ENCODE assay signal across 2 cellular contexts in the genomic region with DNA sequence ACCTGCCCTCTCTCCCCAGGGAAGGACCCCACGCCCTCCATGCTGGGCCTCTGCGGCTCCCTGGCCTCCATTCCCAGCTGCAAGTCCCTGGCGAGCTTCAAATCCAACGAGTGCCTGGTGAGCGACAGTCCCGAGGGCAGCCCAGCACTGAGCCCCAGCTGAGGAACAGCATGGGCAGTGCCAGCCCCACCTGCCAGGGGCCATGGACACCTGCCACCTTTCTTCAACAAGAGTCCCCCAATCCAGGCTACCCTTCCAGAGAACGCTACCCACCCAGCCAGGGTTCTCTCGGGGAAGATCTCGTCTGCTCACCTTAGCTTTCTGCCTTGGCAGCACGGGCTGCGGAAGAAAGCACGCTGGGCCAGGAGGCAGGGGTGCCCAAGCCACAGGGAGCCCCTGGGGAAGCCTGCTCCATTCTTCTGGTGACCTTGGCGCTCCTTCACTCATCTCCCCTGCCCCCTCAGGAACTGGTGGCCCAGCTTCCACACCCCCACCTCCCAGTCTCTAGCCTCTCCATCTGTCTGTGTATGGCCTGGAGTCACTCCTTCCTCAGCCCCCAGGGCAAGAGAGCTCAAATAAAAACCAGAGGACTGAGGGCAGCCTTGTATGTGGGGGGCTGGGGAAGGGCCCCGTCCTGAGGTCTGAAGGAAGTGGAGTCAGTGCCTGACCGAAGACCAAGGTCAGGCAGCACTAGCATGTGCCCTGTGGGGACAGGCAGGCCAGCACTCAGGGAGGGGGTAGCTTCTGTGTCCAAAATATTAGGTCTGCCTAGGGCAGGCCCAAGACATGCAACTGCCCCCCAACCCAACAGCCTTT.
A peak's percentile ranks its signal among the peaks of the same experiment; 100 is the strongest.
TF ChIP-seq lines count a peak whose summit lies in the region.

No MANE protein-coding gene starts in this region.

TF ChIP-seq in GM12891, 5 proteins besides CTCF, POLR2A, EP300 and RAD21:
- no peak for TF ChIP-seq PAX5 (IDR thresholded peaks at IDR 0.05; ENCODE audit: insufficient read depth, low read length, severe bottlenecking)
- TF ChIP-seq TAF1 (IDR thresholded peaks at IDR 0.05; ENCODE audit: low read depth, low read length) = no peak
- TF ChIP-seq SPI1 (IDR thresholded peaks at IDR 0.05; ENCODE audit: low read depth, low read length) = no peak
- 0 out of 2 replicates have a peak, but pooled peaks have one; percentile 9 for TF ChIP-seq POLR2AphosphoS5 (IDR thresholded peaks at IDR 0.05; ENCODE audit: low read depth, low read length)

TF ChIP-seq in HepG2, 621 proteins besides CTCF, POLR2A, EP300 and RAD21:
- TF ChIP-seq ZFY (CRISPR knock-in tag; IDR thresholded peaks at IDR 0.05) (0 out of 2 replicates have a peak, but pooled peaks have one; percentile 4), ZNF768 (CRISPR knock-in tag; IDR thresholded peaks at IDR 0.05) (peak; percentile 35; the same call in 1 of the 2 replicates), ZNF737 (CRISPR knock-in tag; IDR thresholded peaks at IDR 0.05; ENCODE audit: borderline replicate concordance) (0 out of 2 replicates have a peak, but pooled peaks have one; percentile 29), ZNF674 (CRISPR knock-in tag; IDR thresholded peaks at IDR 0.05; ENCODE audit: low read depth) (no peak), PATZ1 (CRISPR knock-in tag; IDR thresholded peaks at IDR 0.05) (peak; percentile 52), ZNF326 (CRISPR knock-in tag; IDR thresholded peaks at IDR 0.05; ENCODE audit: borderline replicate concordance) (peak; percentile 39; the same call in 1 of the 2 replicates), POLR2AphosphoS2 (IDR thresholded peaks at IDR 0.05; ENCODE audit: low read depth, low read length) (0 out of 2 replicates have a peak, but pooled peaks have one; percentile 59), AKAP8 (CRISPR knock-in tag; IDR thresholded peaks at IDR 0.05) (peak; percentile 88; the same call in 1 of the 2 replicates), RBM22 (optimal IDR thresholded peaks at IDR 0.05; ENCODE audit: low read length) (peak; percentile 61), ZNF296 (CRISPR knock-in tag; conservative IDR thresholded peaks at IDR 0.05) (0 out of 2 replicates have a peak, but pooled peaks have one; percentile 33), HNRNPL (IDR thresholded peaks at IDR 0.05; ENCODE audit: low read depth, low read length) (peak; percentile 62; the same call in 1 of the 2 replicates), PITX1 (CRISPR knock-in tag; IDR thresholded peaks at IDR 0.05) (0 out of 2 replicates have a peak, but pooled peaks have one; percentile 8), TBX2 (CRISPR knock-in tag; IDR thresholded peaks at IDR 0.05; ENCODE audit: borderline replicate concordance) (0 out of 2 replicates have a peak, but pooled peaks have one; percentile 20), PRMT3 (CRISPR knock-in tag; IDR thresholded peaks at IDR 0.05; ENCODE audit: borderline replicate concordance, low read depth) (0 out of 2 replicates have a peak, but pooled peaks have one; percentile 50), ZXDC (CRISPR knock-in tag; IDR thresholded peaks at IDR 0.05) (peak; percentile 48; the same call in 1 of the 2 replicates), ZNF468 (CRISPR knock-in tag; IDR thresholded peaks at IDR 0.05) (no peak), ATF7-NPFF (CRISPR knock-in tag; IDR thresholded peaks at IDR 0.05; ENCODE audit: low read depth) (no peak), NAIF1 (CRISPR knock-in tag; IDR thresholded peaks at IDR 0.05; ENCODE audit: borderline replicate concordance) (no peak), ZNF788 (CRISPR knock-in tag; IDR thresholded peaks at IDR 0.05; ENCODE audit: borderline replicate concordance) (peak; percentile 34; the same call in 1 of the 2 replicates), HNF1B (CRISPR knock-in tag; IDR thresholded peaks at IDR 0.05) (0 out of 2 replicates have a peak, but pooled peaks have one; percentile 40), ZNF30 (CRISPR knock-in tag; IDR thresholded peaks at IDR 0.05) (no peak), KDM3A (CRISPR knock-in tag; IDR thresholded peaks at IDR 0.05; ENCODE audit: low read depth) (0 out of 2 replicates have a peak, but pooled peaks have one; percentile 27), AGO2 (optimal IDR thresholded peaks at IDR 0.05; ENCODE audit: low read depth, low read length) (peak; percentile 95), ZNF572 (CRISPR knock-in tag; IDR thresholded peaks at IDR 0.05) (0 out of 2 replicates have a peak, but pooled peaks have one; percentile 25), ZFP91 (CRISPR knock-in tag; IDR thresholded peaks at IDR 0.05; ENCODE audit: borderline replicate concordance) (peak; percentile 16; the same call in 1 of the 2 replicates), SRY (CRISPR knock-in tag; IDR thresholded peaks at IDR 0.05) (0 out of 2 replicates have a peak, but pooled peaks have one; percentile 7), POLR2G (IDR thresholded peaks at IDR 0.05; ENCODE audit: low read depth, low read length) (peak; percentile 54), POLR2AphosphoS5 (IDR thresholded peaks at IDR 0.05; ENCODE audit: low read depth, low read length) (peak; percentile 29), ZNF616 (CRISPR knock-in tag; IDR thresholded peaks at IDR 0.05; ENCODE audit: low read depth) (no peak), XRCC5 (optimal IDR thresholded peaks at IDR 0.05; ENCODE audit: low read length) (no peak), ZNF687 (CRISPR knock-in tag; IDR thresholded peaks at IDR 0.05) (peak; percentile 18), TOPORS (CRISPR knock-in tag; IDR thresholded peaks at IDR 0.05) (0 out of 2 replicates have a peak, but pooled peaks have one; percentile 38), KDM2A (CRISPR knock-in tag; IDR thresholded peaks at IDR 0.05; ENCODE audit: borderline replicate concordance, low read depth) (peak; percentile 69; the same call in 1 of the 2 replicates), AGO1 (IDR thresholded peaks at IDR 0.05; ENCODE audit: low read depth, low read length, poor library complexity, severe bottlenecking) (peak; percentile 84), RBFOX2 (IDR thresholded peaks at IDR 0.05; ENCODE audit: low read depth, low read length) (0 out of 2 replicates have a peak, but pooled peaks have one; percentile 16)
- TF ChIP-seq, protein P1, sequence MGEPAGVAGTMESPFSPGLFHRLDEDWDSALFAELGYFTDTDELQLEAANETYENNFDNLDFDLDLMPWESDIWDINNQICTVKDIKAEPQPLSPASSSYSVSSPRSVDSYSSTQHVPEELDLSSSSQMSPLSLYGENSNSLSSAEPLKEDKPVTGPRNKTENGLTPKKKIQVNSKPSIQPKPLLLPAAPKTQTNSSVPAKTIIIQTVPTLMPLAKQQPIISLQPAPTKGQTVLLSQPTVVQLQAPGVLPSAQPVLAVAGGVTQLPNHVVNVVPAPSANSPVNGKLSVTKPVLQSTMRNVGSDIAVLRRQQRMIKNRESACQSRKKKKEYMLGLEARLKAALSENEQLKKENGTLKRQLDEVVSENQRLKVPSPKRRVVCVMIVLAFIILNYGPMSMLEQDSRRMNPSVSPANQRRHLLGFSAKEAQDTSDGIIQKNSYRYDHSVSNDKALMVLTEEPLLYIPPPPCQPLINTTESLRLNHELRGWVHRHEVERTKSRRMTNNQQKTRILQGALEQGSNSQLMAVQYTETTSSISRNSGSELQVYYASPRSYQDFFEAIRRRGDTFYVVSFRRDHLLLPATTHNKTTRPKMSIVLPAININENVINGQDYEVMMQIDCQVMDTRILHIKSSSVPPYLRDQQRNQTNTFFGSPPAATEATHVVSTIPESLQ (CRISPR knock-in tag; conservative IDR thresholded peaks at IDR 0.05) = no peak
